12 cellular contexts compared by ENCODE assay signal in genomic region chr6:116398366-116399005, GRCh38. TPM values are rescaled to one million over a fixed set of nuclear protein-coding genes. Genes with fewer than 3 reads are reported as not detected.
DNase-seq lines count a peak whose midpoint lies in the region; ATAC-seq and TF ChIP-seq lines count a peak whose summit lies in the region.
"Had no signal": no experiment of that assay in that cellular context is flagged by ENCODE, and none has a peak within 500 bp of the region (broad histone marks: within the 10 kb centered on the region; RNA-seq: fewer than 3 reads in every experiment).

No MANE protein-coding gene starts in this region.

- H3K79me2 ChIP-seq in PC-9 (ENCODE audit: low read depth) (no peaks in the 10 kb centered on the region), osteoblast (ENCODE audit: insufficient read depth, low read length) (peaks cover 68% of the 10 kb centered on the region)

- no peaks in the 10 kb centered on the region for H3K9me3 ChIP-seq in PC-9 (ENCODE audit: insufficient read depth, low read depth)
- H3K9me3 ChIP-seq in osteoblast (ENCODE audit: low read depth, low read length) = no peaks in the 10 kb centered on the region

- peak; percentile 60 for DNase-seq in EL
- peak in 1 of 2 experiments; percentile 85 for DNase-seq in PC-9
- DNase-seq in osteoblast (ENCODE audit: insufficient read length, low spot score, missing footprints) = no peak
- no peak for DNase-seq in NCI-H1436 treated with DMSO at 0.1 percent for 48 hours (lab: John Stamatoyannopoulos, UW)
- DNase-seq in anterior cingulate cortex (lab: John Stamatoyannopoulos, UW) = no peak
- DNase-seq in activated T-helper 1 cell treated with anti-CD3 and anti-CD28 coated beads, Interleukin-12 subunit alpha, Interleukin-12 subunit beta, Interleukin-2, Interleukin-4 antibody, amounts not matched to agents 30 ng/mL and 10 ng/mL and 1 ng/mL, durations not matched to agents 14 hours and 24 hours and 36 hours (ENCODE audit: low spot score) = no peak
- DNase-seq: activated CD4-positive, alpha-beta T cell treated with anti-CD3 and anti-CD28 coated beads for 36 hours; activated naive CD8-positive, alpha-beta T cell treated with anti-CD3 and anti-CD28 coated beads, Interleukin-2, amount 10 ng/mL, durations not matched to agents 7 days and 5 days; NCI-H1436; stimulated activated naive CD4-positive, alpha-beta T cell had no signal

- H3K36me3 ChIP-seq in PC-9 (ENCODE audit: low read depth) (0 out of 2 replicates have a peak, but pooled peaks cover 4% of the 10 kb centered on the region), osteoblast (ENCODE audit: insufficient read depth, low read length) (peaks cover 10% of the 10 kb centered on the region)

- CTCF ChIA-PET in PC-9 (lab: Charles Lee) = no interaction called here

- TF ChIP-seq CTCF in PC-9 (conservative IDR thresholded peaks at IDR 0.05) (no peak), osteoblast (IDR thresholded peaks at IDR 0.05; ENCODE audit: extremely low read depth, low read depth, low read length) (no peak)

- H4K20me1 ChIP-seq in PC-9 (ENCODE audit: insufficient read depth) = no peaks in the 10 kb centered on the region
- H4K20me1 ChIP-seq in osteoblast (ENCODE audit: insufficient read depth, low read length) = peaks cover 6% of the 10 kb centered on the region

- H3K27ac Mint-ChIP-seq in activated T-helper 1 cell treated with anti-CD3 and anti-CD28 coated beads, Interleukin-12 subunit alpha, Interleukin-12 subunit beta, Interleukin-2, Interleukin-4 antibody, amounts not matched to agents 30 ng/mL and 10 ng/mL and 1 ng/mL, durations not matched to agents 14 hours and 24 hours and 36 hours = no peak overlapping the region
- H3K27ac Mint-ChIP-seq: activated CD4-positive, alpha-beta T cell treated with anti-CD3 and anti-CD28 coated beads for 36 hours; activated naive CD8-positive, alpha-beta T cell treated with anti-CD3 and anti-CD28 coated beads, Interleukin-2, amount 10 ng/mL, durations not matched to agents 7 days and 5 days had no signal

- ATAC-seq in esophagus mucosa (peak; percentile 46), HG03571 (IDR thresholded peaks at IDR 0.05; ENCODE audit: unreplicated experiment) (no peak)
- ATAC-seq: activated CD4-positive, alpha-beta T cell treated with anti-CD3 and anti-CD28 coated beads for 36 hours had no signal

- peaks cover 22% of the 10 kb centered on the region for H3K4me1 ChIP-seq in PC-9 (replicated peaks; ENCODE audit: insufficient read depth)
- H3K4me1 ChIP-seq in osteoblast (ENCODE audit: insufficient read depth, low read length) = peaks cover 51% of the 10 kb centered on the region

- H2AFZ ChIP-seq in PC-9 = 0 out of 2 replicates have a peak overlapping the region, but pooled peaks have one; percentile 1
- H2AFZ ChIP-seq in osteoblast (ENCODE audit: low read length) = no peak overlapping the region

- peaks cover 3% of the 10 kb centered on the region for H3K27me3 Mint-ChIP-seq in activated T-helper 1 cell treated with anti-CD3 and anti-CD28 coated beads, Interleukin-12 subunit alpha, Interleukin-12 subunit beta, Interleukin-2, Interleukin-4 antibody, amounts not matched to agents 30 ng/mL and 10 ng/mL and 1 ng/mL, durations not matched to agents 14 hours and 24 hours and 36 hours (ENCODE audit: insufficient read depth)
- H3K27me3 Mint-ChIP-seq: activated CD4-positive, alpha-beta T cell treated with anti-CD3 and anti-CD28 coated beads for 36 hours; activated naive CD8-positive, alpha-beta T cell treated with anti-CD3 and anti-CD28 coated beads, Interleukin-2, amount 10 ng/mL, durations not matched to agents 7 days and 5 days had no signal

- H3K4me2 ChIP-seq in PC-9 (peak overlapping the region; percentile 65), osteoblast (ENCODE audit: insufficient read depth, low read length) (peak overlapping the region; percentile 77)

- H3K27me3 ChIP-seq in PC-9 (ENCODE audit: insufficient read depth, low read depth) (no peaks in the 10 kb centered on the region), osteoblast (ENCODE audit: insufficient read depth, low read length) (no peaks in the 10 kb centered on the region)

- H3K4me1 Mint-ChIP-seq in activated T-helper 1 cell treated with anti-CD3 and anti-CD28 coated beads, Interleukin-12 subunit alpha, Interleukin-12 subunit beta, Interleukin-2, Interleukin-4 antibody, amounts not matched to agents 30 ng/mL and 10 ng/mL and 1 ng/mL, durations not matched to agents 14 hours and 24 hours and 36 hours (ENCODE audit: low read depth) = peaks cover 5% of the 10 kb centered on the region

- no peaks in the 10 kb centered on the region for H3F3A ChIP-seq in PC-9 (ENCODE audit: insufficient read depth, low read depth)

- no TSS peak for BruUV-seq in PC-9 (replicated peaks; lab: Mats Ljungman, UMichigan)

- no peaks in the 10 kb centered on the region for H3K36me3 Mint-ChIP-seq in activated T-helper 1 cell treated with anti-CD3 and anti-CD28 coated beads, Interleukin-12 subunit alpha, Interleukin-12 subunit beta, Interleukin-2, Interleukin-4 antibody, amounts not matched to agents 30 ng/mL and 10 ng/mL and 1 ng/mL, durations not matched to agents 14 hours and 24 hours and 36 hours (ENCODE audit: low read depth)
- H3K36me3 Mint-ChIP-seq: activated naive CD8-positive, alpha-beta T cell treated with anti-CD3 and anti-CD28 coated beads, Interleukin-2, amount 10 ng/mL, durations not matched to agents 7 days and 5 days had no signal

- intact Hi-C loops in PC-9 (cut with micrococcal nuclease; ENCODE audit: unreplicated experiment) = no loop called here
- intact Hi-C loops in activated T-helper 1 cell treated with anti-CD3 and anti-CD28 coated beads, Interleukin-12 subunit alpha, Interleukin-12 subunit beta, Interleukin-2, Interleukin-4 antibody, amounts not matched to agents 30 ng/mL and 10 ng/mL and 1 ng/mL, durations not matched to agents 14 hours and 24 hours and 36 hours (cut with micrococcal nuclease) = no loop called here

- no peaks in the 10 kb centered on the region for H3K9me2 ChIP-seq in PC-9 (ENCODE audit: insufficient read depth)

- H3K4me3 ChIP-seq in PC-9 (peak overlapping the region; percentile 12; the same call in 1 of the 2 replicates), osteoblast (ENCODE audit: insufficient read depth, low read length) (peak overlapping the region; percentile 37)

- peak overlapping the region; percentile 53 for H3K27ac ChIP-seq in PC-9
- peak overlapping the region; percentile 94 for H3K27ac ChIP-seq in osteoblast (ENCODE audit: low read depth, low read length)

- POLR2A ChIA-PET in PC-9 (lab: Charles Lee; ENCODE audit: unreplicated experiment) = no interaction called here

- H3K9me3 Mint-ChIP-seq in activated T-helper 1 cell treated with anti-CD3 and anti-CD28 coated beads, Interleukin-12 subunit alpha, Interleukin-12 subunit beta, Interleukin-2, Interleukin-4 antibody, amounts not matched to agents 30 ng/mL and 10 ng/mL and 1 ng/mL, durations not matched to agents 14 hours and 24 hours and 36 hours = no peaks in the 10 kb centered on the region
- H3K9me3 Mint-ChIP-seq: activated naive CD8-positive, alpha-beta T cell treated with anti-CD3 and anti-CD28 coated beads, Interleukin-2, amount 10 ng/mL, durations not matched to agents 7 days and 5 days had no signal

- H3K4me3 Mint-ChIP-seq in activated T-helper 1 cell treated with anti-CD3 and anti-CD28 coated beads, Interleukin-12 subunit alpha, Interleukin-12 subunit beta, Interleukin-2, Interleukin-4 antibody, amounts not matched to agents 30 ng/mL and 10 ng/mL and 1 ng/mL, durations not matched to agents 14 hours and 24 hours and 36 hours = no peak overlapping the region
- H3K4me3 Mint-ChIP-seq: activated CD4-positive, alpha-beta T cell treated with anti-CD3 and anti-CD28 coated beads for 36 hours; activated naive CD8-positive, alpha-beta T cell treated with anti-CD3 and anti-CD28 coated beads, Interleukin-2, amount 10 ng/mL, durations not matched to agents 7 days and 5 days had no signal

RNA-seq across cellular contexts. Expression of gene DSE, which starts 27.7 kb away (rescaled TPM):
- 28.5 and 43.3 TPM in 2 replicates for total RNA-seq in PC-9 (2021)
- 32.7 TPM for total RNA-seq in esophagus mucosa
- total RNA-seq in osteoblast = 193 and 229 TPM in 2 replicates
- 1.9 and 3.1 TPM in 2 replicates for total RNA-seq in activated T-helper 1 cell treated with anti-CD3 and anti-CD28 coated beads, Interleukin-12 subunit alpha, Interleukin-12 subunit beta, Interleukin-2, Interleukin-4 antibody, amounts not matched to agents 30 ng/mL and 10 ng/mL and 1 ng/mL, durations not matched to agents 14 hours and 24 hours and 36 hours
